In the genomic region with DNA sequence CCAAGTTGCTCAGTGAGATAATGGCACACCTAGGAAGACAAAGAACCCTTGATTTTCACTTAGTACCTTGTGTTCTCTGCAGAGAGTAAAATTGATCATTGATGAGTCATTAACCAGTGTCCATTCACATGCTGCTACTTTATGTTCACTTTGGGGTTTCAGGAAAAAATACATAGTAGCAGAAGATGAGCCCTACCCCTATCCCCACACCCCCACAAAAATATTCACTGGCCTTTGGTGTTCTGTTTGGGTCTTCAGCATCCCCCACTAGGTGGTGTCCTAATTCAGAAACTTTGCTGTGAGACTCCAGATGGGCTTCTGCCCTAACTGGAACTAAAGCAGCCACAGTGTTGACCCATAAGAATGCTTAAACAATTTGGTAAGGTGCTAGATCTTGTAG, we compare ENCODE assay signal across 8 cellular contexts.
DNase-seq lines count a peak whose midpoint lies in the region; ATAC-seq, FAIRE-seq and TF ChIP-seq lines count a peak whose summit lies in the region.

No MANE protein-coding gene starts in this region.

- H3K27me3 ChIP-seq in CD4-positive, alpha-beta memory T cell (ENCODE audit: insufficient read depth, low read length), result no peaks in the 10 kb centered on the region
- H3K27me3 ChIP-seq in upper lobe of left lung, result no peaks in the 10 kb centered on the region

- H3K36me3 Mint-ChIP-seq in CD4-positive, alpha-beta memory T cell, result peaks cover 3 to 11% of the 10 kb centered on the region in 2 donors
- H3K36me3 Mint-ChIP-seq in immature natural killer cell, result peaks cover 0 to 8% (median 4%) of the 10 kb centered on the region in 3 donors

- peak in 4 of 6 experiments; percentile 21 to 48 (median 24) for TF ChIP-seq CTCF in upper lobe of left lung (IDR thresholded peaks at IDR 0.05)

- no peak overlapping the region for H3K27ac ChIP-seq in CD4-positive, alpha-beta memory T cell (ENCODE audit: low read depth, low read length)
- peak overlapping the region in 3 of 4 donors; percentile 31 to 90 (median 82) for H3K27ac ChIP-seq in upper lobe of left lung

- TF ChIP-seq EP300 in upper lobe of left lung (IDR thresholded peaks at IDR 0.05), result no peak

- CTCF ChIA-PET in CD4-positive, alpha-beta memory T cell (lab: Charles Lee; ENCODE audit: partially characterized antibody), result interaction anchor here (0.6 to 4.1 kb wide), 18 partner anchors 8 to 113 kb away, joined by 3 to 27 read pairs (median 4); no protein-coding TSS in a partner anchor

- peak overlapping the region in 6 of 7 donors; percentile 36 to 80 (median 58) for H3K27ac Mint-ChIP-seq in CD4-positive, alpha-beta memory T cell
- H3K27ac Mint-ChIP-seq in immature natural killer cell, result peak overlapping the region in 5 of 6 donors; percentile 54 to 87 (median 71)

- H3K4me1 ChIP-seq in CD4-positive, alpha-beta memory T cell (ENCODE audit: insufficient read depth, low read length), result peaks cover 38% of the 10 kb centered on the region
- peaks cover 55 to 79% (median 69%) of the 10 kb centered on the region in 4 donors for H3K4me1 ChIP-seq in upper lobe of left lung

- no peaks in the 10 kb centered on the region for H3K36me3 ChIP-seq in CD4-positive, alpha-beta memory T cell (ENCODE audit: insufficient read depth, low read length)
- H3K36me3 ChIP-seq in upper lobe of left lung, result peaks cover 0 to 9% (median 0%) of the 10 kb centered on the region in 4 donors

- H3K27me3 Mint-ChIP-seq in CD4-positive, alpha-beta memory T cell, result no peaks in the 10 kb centered on the region
- H3K27me3 Mint-ChIP-seq in immature natural killer cell (ENCODE audit: low read depth in 3 of 3), result peaks cover 0 to 2% (median 1%) of the 10 kb centered on the region in 3 donors

- intact Hi-C loops in CD4-positive, alpha-beta memory T cell (cut with micrococcal nuclease), result loop anchor here (1.0 to 5.0 kb wide), 4 partner anchors 73 to 224 kb away; partner anchors contain the start of gene KLHL25
- intact Hi-C loops in posterior vena cava (cut with DNase I), result no loop called here

- peak in 1 of 2 donors; percentile 27 for ATAC-seq in upper lobe of left lung (ENCODE audit: low FRiP score in 2 of 2)

- no peaks in the 10 kb centered on the region for H3K9me3 ChIP-seq in CD4-positive, alpha-beta memory T cell (ENCODE audit: control insufficient read depth in 1 of 2, low read length in 2 of 2)
- H3K9me3 ChIP-seq in upper lobe of left lung, result no peaks in the 10 kb centered on the region

- H3K4me3 Mint-ChIP-seq in CD4-positive, alpha-beta memory T cell, result no peak overlapping the region
- no peak overlapping the region for H3K4me3 Mint-ChIP-seq in immature natural killer cell

- POLR2A ChIA-PET in CD4-positive, alpha-beta memory T cell (lab: Charles Lee; ENCODE audit: partially characterized antibody), result interaction anchor here (0.6 to 3.7 kb wide), 2 partner anchors 10 to 119 kb away, joined by 3 to 22 read pairs; no protein-coding TSS in a partner anchor

- H3K4me3 ChIP-seq in CD4-positive, alpha-beta memory T cell (ENCODE audit: low read length in 2 of 2), result no peak overlapping the region
- no peak overlapping the region for H3K4me3 ChIP-seq in Jurkat, Clone E6-1 (ENCODE audit: low read length)
- no peak overlapping the region for H3K4me3 ChIP-seq in upper lobe of left lung

- peak; percentile 94 for FAIRE-seq in GM19239 (lab: Jason Lieb, UNC)

- peaks cover 0 to 3% (median 0%) of the 10 kb centered on the region in 8 donors for H3K9me3 Mint-ChIP-seq in CD4-positive, alpha-beta memory T cell
- H3K9me3 Mint-ChIP-seq in immature natural killer cell, result no peaks in the 10 kb centered on the region

- peak in 4 of 5 donors; percentile 18 to 32 (median 25) for DNase-seq in CD4-positive, alpha-beta memory T cell
- DNase-seq in GM19239 (ENCODE audit: insufficient read length, low spot score) (peak; percentile 36), amniotic epithelial cell (ENCODE audit: low read depth) (peak; percentile 43), immature natural killer cell (peak; percentile 54 to 62 (median 60)), upper lobe of left lung (no peak), posterior vena cava (ENCODE audit: low spot score) (no peak), T1000 (lab: John Stamatoyannopoulos, UW) (no peak)
- peak; percentile 22 for DNase-seq in Jurkat, Clone E6-1 (ENCODE audit: low read depth, low spot score)

- H3K4me1 Mint-ChIP-seq in CD4-positive, alpha-beta memory T cell, result peaks cover 23 to 30% (median 25%) of the 10 kb centered on the region in 4 donors
- H3K4me1 Mint-ChIP-seq in immature natural killer cell, result peaks cover 13 to 24% of the 10 kb centered on the region in 2 donors

- TF ChIP-seq POLR2A in upper lobe of left lung (IDR thresholded peaks at IDR 0.05), result no peak

Comparison
In these comparisons a context has a peak if more than half of its experiments do, and no peak if none do; other contexts are left out.
1. DNase-seq: peak in CD4-positive, alpha-beta memory T cell (4 of 5), GM19239 (single experiment), Jurkat, Clone E6-1 (single experiment), amniotic epithelial cell (single experiment) and immature natural killer cell (3 of 3); none in upper lobe of left lung (0 of 2), posterior vena cava (single experiment) and T1000 (single experiment).